Comparison of ENCODE assay signal across 8 cellular contexts in the genomic region with DNA sequence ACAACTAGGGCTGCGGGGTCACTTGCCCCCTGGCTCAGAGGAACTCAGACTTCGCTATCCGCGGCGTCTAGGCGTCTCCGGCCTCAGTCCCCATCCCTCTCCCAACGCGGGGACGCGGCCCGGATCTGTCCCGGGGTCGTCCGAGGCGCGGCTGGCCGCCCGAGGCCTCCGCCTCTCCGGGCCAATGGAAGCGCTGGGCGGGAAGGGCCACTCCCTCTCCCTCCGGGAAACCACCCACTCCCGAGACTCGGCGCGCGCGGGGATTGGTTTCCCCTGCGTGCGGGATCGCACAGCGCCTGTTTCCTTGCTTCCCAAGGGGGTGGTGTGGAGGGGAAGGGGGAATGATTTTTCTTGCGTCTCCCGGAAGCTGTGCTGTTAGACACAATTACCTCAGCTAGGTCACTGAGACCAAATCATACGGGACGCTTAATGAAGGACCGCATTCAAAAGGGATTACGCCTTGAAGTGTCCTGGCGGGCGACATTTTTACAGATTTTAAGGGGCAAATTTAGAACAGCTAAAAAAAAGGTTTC. TPM values are rescaled to one million over a fixed set of nuclear protein-coding genes. Genes with fewer than 3 reads are reported as not detected.
DNase-seq lines count a peak whose midpoint lies in the region; ATAC-seq lines count a peak whose summit lies in the region.

No MANE protein-coding gene starts in this region.

- no peak overlapping the region for H3K9ac ChIP-seq in endocrine pancreas (ENCODE audit: control insufficient read depth, insufficient read depth, low read length)
- peak overlapping the region; percentile 61 for H3K9ac ChIP-seq in mesendoderm (ENCODE audit: low read length)

- H4K5ac ChIP-seq in mesendoderm (ENCODE audit: low read length) = no peak overlapping the region

- no peaks in the 10 kb centered on the region for H3K79me2 ChIP-seq in mesendoderm (ENCODE audit: control insufficient read depth, insufficient read depth, low read length)

- no peak overlapping the region for H3K18ac ChIP-seq in mesendoderm (ENCODE audit: low read length)

- no peaks in the 10 kb centered on the region for H3K79me1 ChIP-seq in mesendoderm (ENCODE audit: low read length)

- H4K8ac ChIP-seq in mesendoderm (ENCODE audit: low read depth, low read length) = no peak overlapping the region

- no peak overlapping the region for H2BK15ac ChIP-seq in mesendoderm (replicated peaks; ENCODE audit: low read depth)

- H3K4ac ChIP-seq in mesendoderm (ENCODE audit: low read depth, low read length) = no peak overlapping the region

- H3K9me3 ChIP-seq in endocrine pancreas (ENCODE audit: control insufficient read depth, low read length) (no peaks in the 10 kb centered on the region), thymus (ENCODE audit: control insufficient read depth) (no peaks in the 10 kb centered on the region)

- H3K27ac ChIP-seq in mesendoderm (ENCODE audit: low read depth, low read length) = no peak overlapping the region
- no peak overlapping the region for H3K27ac ChIP-seq in thymus (ENCODE audit: low read depth)

- H3K56ac ChIP-seq in mesendoderm (ENCODE audit: low read length) = peak overlapping the region; percentile 86

- H3K4me2 ChIP-seq in mesendoderm (ENCODE audit: low read length) = peak overlapping the region; percentile 72

- no peak overlapping the region for H2BK120ac ChIP-seq in mesendoderm (ENCODE audit: low read depth, low read length)

- no CpG with 5 or more reads among the region's 42 CpGs for WGBS in mesendoderm (ENCODE audit: extremely low coverage, insufficient coverage, low lambda C conversion rate)
- WGBS in thymus = 6% methylated on average over 42 of the region's 42 CpGs

- no peak overlapping the region for H2BK5ac ChIP-seq in mesendoderm (ENCODE audit: low read length)

- peak overlapping the region; percentile 68 for H3K4me3 ChIP-seq in endocrine pancreas (ENCODE audit: control insufficient read depth, insufficient read depth, low read length)
- H3K4me3 ChIP-seq in mesendoderm (ENCODE audit: low read length) = peak overlapping the region; percentile 61
- peak overlapping the region; percentile 60 for H3K4me3 ChIP-seq in thymus (ENCODE audit: low read length)

- H3K27me3 ChIP-seq in endocrine pancreas (ENCODE audit: control insufficient read depth, insufficient read depth, low read length) = no peaks in the 10 kb centered on the region
- peaks cover 8% of the 10 kb centered on the region for H3K27me3 ChIP-seq in mesendoderm (ENCODE audit: insufficient read depth, low read length, poor library complexity)
- H3K27me3 ChIP-seq in thymus (ENCODE audit: control insufficient read depth, insufficient read depth) = peaks cover 13% of the 10 kb centered on the region

- H3K23ac ChIP-seq in mesendoderm (ENCODE audit: low read length) = no peak overlapping the region

- ATAC-seq in GM19372 (IDR thresholded peaks at IDR 0.05; ENCODE audit: low read depth, unreplicated experiment) = peak; percentile 6
- no peak for ATAC-seq in GM18517 (IDR thresholded peaks at IDR 0.05; ENCODE audit: unreplicated experiment)

- peak; percentile 85 for DNase-seq in AG08396 (ENCODE audit: low spot score)
- peak; percentile 93 for DNase-seq in M059J (ENCODE audit: low read depth)
- peak; percentile 78 for DNase-seq in T1000 (lab: John Stamatoyannopoulos, UW)
- DNase-seq in mesendoderm = peak; percentile 65

- H2AK5ac ChIP-seq in mesendoderm (ENCODE audit: low read length) = no peak overlapping the region

- H3K4me1 ChIP-seq in endocrine pancreas (ENCODE audit: control insufficient read depth, insufficient read depth, low read length) = peaks cover 12% of the 10 kb centered on the region
- H3K4me1 ChIP-seq in mesendoderm (ENCODE audit: control insufficient read depth, low read depth, low read length) = no peaks in the 10 kb centered on the region
- peaks cover 3% of the 10 kb centered on the region for H3K4me1 ChIP-seq in thymus (ENCODE audit: control insufficient read depth, insufficient read depth, low read length)

- H3K36me3 ChIP-seq in endocrine pancreas (ENCODE audit: control insufficient read depth, insufficient read depth, low read length) (no peaks in the 10 kb centered on the region), mesendoderm (ENCODE audit: control insufficient read depth, insufficient read depth, low read length) (no peaks in the 10 kb centered on the region), thymus (ENCODE audit: control insufficient read depth, insufficient read depth) (no peaks in the 10 kb centered on the region)

RNA-seq across cellular contexts. Expression of a gene that starts 38.4 kb away (rescaled TPM):
- total RNA-seq in M059J (2014; rRNA removed; shearing (Covaris generic)) = 36.3 and 67.9 TPM in 2 replicates
- polyA plus RNA-seq in mesendoderm (2013, experiment 1 of 2) = not detected
- polyA plus RNA-seq in mesendoderm (2013, experiment 2 of 2) = not detected
- polyA plus RNA-seq in thymus = 0.94 TPM

RNA-seq across cellular contexts. Expression of a gene that starts 40.4 kb away (rescaled TPM):
- 25.2 and 34.4 TPM in 2 replicates for total RNA-seq in M059J (2014; rRNA removed; shearing (Covaris generic))
- 0.53 TPM for polyA plus RNA-seq in mesendoderm (2013, experiment 1 of 2)
- 0.66 TPM for polyA plus RNA-seq in mesendoderm (2013, experiment 2 of 2)
- polyA plus RNA-seq in thymus = 5.0 TPM
